Comparison of ENCODE assay signal across 8 cellular contexts in genomic region chr2:168194784-168195522, GRCh38.
DNase-seq lines count a peak whose midpoint lies in the region; ATAC-seq and TF ChIP-seq lines count a peak whose summit lies in the region.

No MANE protein-coding gene starts in this region.

- H3K9me3 ChIP-seq in DND-41 (ENCODE audit: insufficient read depth, low read length, severe bottlenecking) = no peaks in the 10 kb centered on the region

- no peaks in the 10 kb centered on the region for H3K27me3 ChIP-seq in DND-41 (ENCODE audit: insufficient read depth, low read length, poor library complexity)

- peak; percentile 56 for ATAC-seq in DND-41 (ENCODE audit: insufficient read depth, low read depth)
- peak; percentile 83 for ATAC-seq in GM19397 (IDR thresholded peaks at IDR 0.05; ENCODE audit: unreplicated experiment)
- ATAC-seq in HG03196 (IDR thresholded peaks at IDR 0.05; ENCODE audit: unreplicated experiment) = peak; percentile 91

- DNase-seq in DND-41 = peak; percentile 73
- DNase-seq in activated naive CD4-positive, alpha-beta T cell treated with anti-CD3 and anti-CD28 coated beads, Interleukin-2, amount 50 U/mL, for 16 hours = peak; percentile 28
- no peak for DNase-seq in NCI-H2227 (lab: John Stamatoyannopoulos, UW; ENCODE audit: unreplicated experiment)
- no peak for DNase-seq in NCI-H2029 (lab: John Stamatoyannopoulos, UW)
- DNase-seq in amygdala (lab: John Stamatoyannopoulos, UW) = no peak
- no peak for DNase-seq in activated CD8-positive, alpha-beta memory T cell treated with anti-CD3 and anti-CD28 coated beads, Interleukin-2, amount 50 U/mL, for 48 hours

- 0 out of 2 replicates have a peak overlapping the region, but pooled peaks have one; percentile 15 for H2AFZ ChIP-seq in DND-41 (ENCODE audit: low read depth, low read length)

- H3K9ac ChIP-seq in DND-41 (ENCODE audit: low read depth, low read length) = peak overlapping the region; percentile 14

- H3K79me2 ChIP-seq in DND-41 (ENCODE audit: insufficient read depth, low read length) = peaks cover 42% of the 10 kb centered on the region

- H3K27ac ChIP-seq in DND-41 (ENCODE audit: low read length) = peak overlapping the region; percentile 82

- peak overlapping the region in 1 of 2 experiments; percentile 11; a peak in 1 of 4 replicates for H3K4me3 ChIP-seq in DND-41 (ENCODE audit: low read depth in 1 of 2, low read length in 2 of 2)

- no peak for TF ChIP-seq CTCF in DND-41 (IDR thresholded peaks at IDR 0.05; ENCODE audit: borderline replicate concordance, extremely low read depth, low read length, poor library complexity, severe bottlenecking)

- H3K36me3 ChIP-seq in DND-41 (ENCODE audit: insufficient read depth, low read length) = no peaks in the 10 kb centered on the region

- peak overlapping the region; percentile 47 for H3K4me2 ChIP-seq in DND-41 (ENCODE audit: insufficient read depth, low read length)

- H4K20me1 ChIP-seq in DND-41 (ENCODE audit: insufficient read depth, low read length) = peaks cover 9% of the 10 kb centered on the region; the same call in 1 of the 2 replicates

- peaks cover 55% of the 10 kb centered on the region for H3K4me1 ChIP-seq in DND-41 (ENCODE audit: insufficient read depth, low read length)

Comparison
In these comparisons a context has a peak if more than half of its experiments do, and no peak if none do; other contexts are left out.
1. DNase-seq: peak in DND-41 (single experiment) and activated naive CD4-positive, alpha-beta T cell treated with anti-CD3 and anti-CD28 coated beads, Interleukin-2, amount 50 U/mL, for 16 hours (single experiment); none in NCI-H2227 (single experiment), NCI-H2029 (single experiment), amygdala (0 of 56) and activated CD8-positive, alpha-beta memory T cell treated with anti-CD3 and anti-CD28 coated beads, Interleukin-2, amount 50 U/mL, for 48 hours (single experiment).
2. Peak in every context shown above with its lines, with median percentiles within 50 percentile points of each other: ATAC-seq.